In genomic region chr3:11059090-11059798, GRCh38 we compare ENCODE assay signal across 9 cellular contexts.
DNase-seq lines count a peak whose midpoint lies in the region; ATAC-seq and TF ChIP-seq lines count a peak whose summit lies in the region.
"Had no signal": no experiment of that assay in that cellular context is flagged by ENCODE, and none has a peak within 500 bp of the region (broad histone marks: within the 10 kb centered on the region; RNA-seq: fewer than 3 reads in every experiment).

No MANE protein-coding gene starts in this region.

- no peak for TF ChIP-seq EP300 in ovary (IDR thresholded peaks at IDR 0.05)

- no peaks in the 10 kb centered on the region for H3K36me3 ChIP-seq in ovary

- DNase-seq in AG08396 (ENCODE audit: low spot score) (peak; percentile 83), GM13977 (ENCODE audit: low spot score) (peak; percentile 65), NCI-H2171 (lab: John Stamatoyannopoulos, UW) (peak; percentile 38), foreskin melanocyte (peak; percentile 31), ovary (peak; percentile 38 to 64 (median 53)), NCI-H510A treated with DMSO at 0.1 percent for 48 hours (lab: John Stamatoyannopoulos, UW) (no peak)
- peak; percentile 45 for DNase-seq in activated CD8-positive, alpha-beta memory T cell treated with anti-CD3 and anti-CD28 coated beads, Interleukin-2, amount 10 ng/mL, durations not matched to agents 7 days and 5 days
- DNase-seq: naive B cell had no signal

- H3K27me3 ChIP-seq in ovary: no peaks in the 10 kb centered on the region

- no peaks in the 10 kb centered on the region for H3K9me3 ChIP-seq in ovary

- no peak for TF ChIP-seq POLR2A in ovary (IDR thresholded peaks at IDR 0.05)

- CTCF ChIA-PET in activated CD8-positive, alpha-beta memory T cell treated with anti-CD3 and anti-CD28 coated beads, Interleukin-2, amount 10 ng/mL, durations not matched to agents 7 days and 5 days (lab: Charles Lee): interaction anchor here (1.2 to 3.1 kb wide), 9 partner anchors 13 to 278 kb away, joined by 3 to 22 read pairs (median 5); no protein-coding TSS in a partner anchor

- no peak overlapping the region for H3K4me3 ChIP-seq in ovary

- H3K27ac Mint-ChIP-seq in activated CD8-positive, alpha-beta memory T cell treated with anti-CD3 and anti-CD28 coated beads, Interleukin-2, amount 10 ng/mL, durations not matched to agents 7 days and 5 days: no peak overlapping the region

- 25 to 32% (median 28%) methylated on average over 14 of the region's 14 CpGs for WGBS in ovary, 3 donors

- TF ChIP-seq CTCF in GM13977 (IDR thresholded peaks at IDR 0.05; ENCODE audit: extremely low read depth, insufficient read depth, missing control alignments) (peak; percentile 63), ovary (IDR thresholded peaks at IDR 0.05) (peak in 2 of 3 donors; percentile 63 to 68)

- intact Hi-C loops in ovary (cut with DNase I): loop anchor here (1.0 to 5.0 kb wide), 6 partner anchors 108 to 302 kb away; no protein-coding TSS in a partner anchor

- peaks cover 7% of the 10 kb centered on the region for H3K27me3 Mint-ChIP-seq in activated CD8-positive, alpha-beta memory T cell treated with anti-CD3 and anti-CD28 coated beads, Interleukin-2, amount 10 ng/mL, durations not matched to agents 7 days and 5 days

- H3K9me3 Mint-ChIP-seq in activated CD8-positive, alpha-beta memory T cell treated with anti-CD3 and anti-CD28 coated beads, Interleukin-2, amount 10 ng/mL, durations not matched to agents 7 days and 5 days (ENCODE audit: low read depth): no peaks in the 10 kb centered on the region

- H3K36me3 Mint-ChIP-seq in activated CD8-positive, alpha-beta memory T cell treated with anti-CD3 and anti-CD28 coated beads, Interleukin-2, amount 10 ng/mL, durations not matched to agents 7 days and 5 days: no peaks in the 10 kb centered on the region
- H3K36me3 Mint-ChIP-seq: naive B cell had no signal

- peak; percentile 72 for ATAC-seq in activated CD8-positive, alpha-beta memory T cell treated with anti-CD3 and anti-CD28 coated beads, Interleukin-2, amount 10 ng/mL, durations not matched to agents 7 days and 5 days
- no peak for ATAC-seq in HG03095 (IDR thresholded peaks at IDR 0.05; ENCODE audit: unreplicated experiment)

- in situ Hi-C loops in GM13977 (cut with MboI; ENCODE audit: low pct_unique_long_range_greater_than_20kb, low sequenced_read_pairs, unreplicated experiment): no loop called here

- H3K4me1 Mint-ChIP-seq in activated CD8-positive, alpha-beta memory T cell treated with anti-CD3 and anti-CD28 coated beads, Interleukin-2, amount 10 ng/mL, durations not matched to agents 7 days and 5 days: peaks cover 2% of the 10 kb centered on the region

- H3K4me1 ChIP-seq in ovary (ENCODE audit: insufficient read depth): peaks cover 2% of the 10 kb centered on the region

- H3K4me3 Mint-ChIP-seq in activated CD8-positive, alpha-beta memory T cell treated with anti-CD3 and anti-CD28 coated beads, Interleukin-2, amount 10 ng/mL, durations not matched to agents 7 days and 5 days: no peak overlapping the region
- H3K4me3 Mint-ChIP-seq: naive B cell had no signal

- no peak overlapping the region for H3K27ac ChIP-seq in ovary
